Comparison of ENCODE assay signal across 25 cellular contexts in genomic region chr4:84403656-84404055, GRCh38.
DNase-seq lines count a peak whose midpoint lies in the region; ATAC-seq and TF ChIP-seq lines count a peak whose summit lies in the region.
"Had no signal": no experiment of that assay in that cellular context is flagged by ENCODE, and none has a peak within 500 bp of the region (broad histone marks: within the 10 kb centered on the region; RNA-seq: fewer than 3 reads in every experiment).

No MANE protein-coding gene starts in this region.

- no peak for ATAC-seq in GM21576 (IDR thresholded peaks at IDR 0.05; ENCODE audit: unreplicated experiment)
- no peak for ATAC-seq in GM19324 (IDR thresholded peaks at IDR 0.05; ENCODE audit: low FRiP score, unreplicated experiment)
- ATAC-seq: CD8-positive, alpha-beta T cell; gastroesophageal sphincter; GM23338; mucosa of descending colon had no signal

- peaks cover 6% of the 10 kb centered on the region for H3K4me1 ChIP-seq in mesodermal cell (ENCODE audit: control insufficient read depth, insufficient read depth, low read length, poor library complexity, severe bottlenecking)
- H3K4me1 ChIP-seq: SJSA1, spleen had no signal

- peak; percentile 19 for DNase-seq in ELR (ENCODE audit: low read depth)
- peak; percentile 61 for DNase-seq in M059J (ENCODE audit: low read depth)
- peak; percentile 47 for DNase-seq in astrocyte of the spinal cord (ENCODE audit: low read depth, low spot score)
- DNase-seq in cardiac septum (ENCODE audit: low spot score), result no peak
- no peak for DNase-seq in HuH-7 (ENCODE audit: low spot score)
- DNase-seq: activated CD4-positive, CD25-positive, alpha-beta regulatory T cell treated with anti-CD3 and anti-CD28 coated beads, Interleukin-2, amount 50 U/mL, for 72 hours; activated naive CD8-positive, alpha-beta T cell treated with anti-CD3 and anti-CD28 coated beads, Interleukin-2, amount 10 ng/mL, durations not matched to agents 7 days and 5 days; CD8-positive, alpha-beta T cell; DMS79 treated with DMSO at 0.1 percent for 48 hours; dorsolateral prefrontal cortex; mucosa of descending colon; NCI-H1694 treated with DMSO at 0.1 percent for 48 hours; NCI-H82; PC-9; spleen; stimulated activated CD8-positive, alpha-beta memory T cell treated with anti-CD3 and anti-CD28 coated beads, Interleukin-4, amount 100 ng/mL, for 48 hours; substantia nigra; T-helper 9 cell had no signal

- H3K36me3 ChIP-seq in mesodermal cell (ENCODE audit: control insufficient read depth, insufficient read depth, low read length), result no peaks in the 10 kb centered on the region
- H3K36me3 ChIP-seq: cardiac muscle cell, gastroesophageal sphincter, SJSA1, spleen had no signal

- H3K9me3 ChIP-seq in mesodermal cell (ENCODE audit: control insufficient read depth, low read length), result no peaks in the 10 kb centered on the region
- H3K9me3 ChIP-seq: gastroesophageal sphincter, mucosa of descending colon, SJSA1, spleen had no signal

- in situ Hi-C loops in astrocyte of the spinal cord (cut with HindIII; ENCODE audit: low sequenced_read_pairs), result no loop called here

- H3K4me3 ChIP-seq in astrocyte of the spinal cord (ENCODE audit: low read depth, low read length) (no peak overlapping the region), mesodermal cell (ENCODE audit: extremely low read depth, insufficient read depth, low read length, poor library complexity, severe bottlenecking) (no peak overlapping the region)
- H3K4me3 ChIP-seq: cardiac muscle cell, dorsolateral prefrontal cortex, gastroesophageal sphincter, GM23338, mucosa of descending colon, PC-9, SJSA1, spleen had no signal

- no peak for TF ChIP-seq CTCF in astrocyte of the spinal cord (IDR thresholded peaks at IDR 0.05; ENCODE audit: low read depth, low read length)

- 79 to 83% methylated on average over 2 of the region's 4 CpGs for WGBS in mesodermal cell (ENCODE audit: insufficient coverage in 2 of 2), 2 experiments

- H3K27ac ChIP-seq in mesodermal cell (ENCODE audit: low read depth, low read length, severe bottlenecking), result peak overlapping the region; percentile 18
- H3K27ac ChIP-seq: cardiac muscle cell, dorsolateral prefrontal cortex, gastroesophageal sphincter, PC-9, SJSA1, spleen had no signal

- intact Hi-C loops in cardiac septum (cut with DNase I), result no loop called here

Comparison
In these comparisons a context has a peak if more than half of its experiments do, and no peak if none do; other contexts are left out.
1. DNase-seq: peak in ELR (single experiment), M059J (single experiment) and astrocyte of the spinal cord (single experiment); none in cardiac septum (single experiment) and HuH-7 (single experiment).